8 cellular contexts compared by ENCODE assay signal in genomic region chr12:49331360-49332222, GRCh38. TPM values are rescaled to one million over a fixed set of nuclear protein-coding genes. Genes with fewer than 3 reads are reported as not detected.
A peak's percentile ranks its signal among the peaks of the same experiment; 100 is the strongest.
DNase-seq lines count a peak whose midpoint lies in the region; ATAC-seq and TF ChIP-seq lines count a peak whose summit lies in the region.

No MANE protein-coding gene starts in this region.

- peaks cover 20% of the 10 kb centered on the region for H3K4me1 Mint-ChIP-seq in WTC11

- H3K27me3 ChIP-seq in cardiac muscle cell: peaks cover 55% of the 10 kb centered on the region
- H3K27me3 ChIP-seq in prostate gland (replicated peaks; ENCODE audit: insufficient read depth): peaks cover 12% of the 10 kb centered on the region

- peak; percentile 73 for DNase-seq in Daoy (ENCODE audit: low read depth)
- peak; percentile 38 to 40 for DNase-seq in Kasumi-1 (lab: John Stamatoyannopoulos, UW)
- peak; percentile 77 for DNase-seq in WTC11 (ENCODE audit: low spot score)
- peak; percentile 81 to 84 for DNase-seq in cardiac muscle cell (ENCODE audit: low read depth in 1 of 2, low spot score in 1 of 2)
- peak; percentile 87 for DNase-seq in prostate gland (ENCODE audit: low spot score)
- no peak for DNase-seq in NCI-H1092 (lab: John Stamatoyannopoulos, UW)

- intact Hi-C loops in prostate gland (cut with DNase I): loop anchor here (5.0 kb wide), 2 partner anchors 34 to 181 kb away; partner anchors contain the start of gene PRPH

- ATAC-seq in WTC11 (peak; percentile 76), HG02571 (IDR thresholded peaks at IDR 0.05; ENCODE audit: unreplicated experiment) (no peak), GM21515 (IDR thresholded peaks at IDR 0.05; ENCODE audit: unreplicated experiment) (no peak)

- peaks cover 24% of the 10 kb centered on the region for H3K36me3 Mint-ChIP-seq in WTC11

- CTCF ChIA-PET in WTC11 (lab: Charles Lee): interaction anchor here (0.5 to 6.4 kb wide), 36 partner anchors 9 to 410 kb away, joined by 3 to 234 read pairs (median 4); partner anchors contain the start of genes DNAJC22, KCNH3, PRPH and SPATS2

- peaks cover 52% of the 10 kb centered on the region for H3K27me3 Mint-ChIP-seq in WTC11 (ENCODE audit: low read depth)

- POLR2A ChIA-PET in WTC11 (lab: Charles Lee): interaction anchor here (0.5 to 2.9 kb wide), 6 partner anchors 9 to 35 kb away, joined by 3 to 19 read pairs (median 4); partner anchors contain the start of genes SPATS2 and TROAP

- no peak overlapping the region for H3K4me3 ChIP-seq in cardiac muscle cell
- no peak overlapping the region for H3K4me3 ChIP-seq in prostate gland

- H3K27ac Mint-ChIP-seq in WTC11: no peak overlapping the region

- no peaks in the 10 kb centered on the region for H3K9me3 Mint-ChIP-seq in WTC11

- no peaks in the 10 kb centered on the region for H3K4me1 ChIP-seq in cardiac muscle cell (ENCODE audit: low read depth)
- peaks cover 4% of the 10 kb centered on the region for H3K4me1 ChIP-seq in prostate gland (replicated peaks)

- H3K27ac ChIP-seq in cardiac muscle cell: no peak overlapping the region
- H3K27ac ChIP-seq in prostate gland: no peak overlapping the region

- H3K9me3 ChIP-seq in cardiac muscle cell (ENCODE audit: low read depth) (no peaks in the 10 kb centered on the region), prostate gland (no peaks in the 10 kb centered on the region)

- no peak for TF ChIP-seq POLR2A in prostate gland (IDR thresholded peaks at IDR 0.05)

- 27% methylated on average over 11 of the region's 11 CpGs for WGBS in prostate gland

- H3K36me3 ChIP-seq in cardiac muscle cell (no peaks in the 10 kb centered on the region), prostate gland (no peaks in the 10 kb centered on the region)

- peak; percentile 42; the same call in 1 of the 2 replicates for TF ChIP-seq CTCF in WTC11 (IDR thresholded peaks at IDR 0.05)
- peak; percentile 87 for TF ChIP-seq CTCF in cardiac muscle cell (IDR thresholded peaks at IDR 0.05; ENCODE audit: low read depth, low read length)
- peak; percentile 68 to 95 (median 88) for TF ChIP-seq CTCF in prostate gland (IDR thresholded peaks at IDR 0.05)

- H3K4me3 Mint-ChIP-seq in WTC11: peak overlapping the region; percentile 77; the same call in 1 of the 2 replicates

TF ChIP-seq in WTC11, 78 proteins besides CTCF, POLR2A, EP300 and RAD21:
- TF ChIP-seq ATF1 (CRISPR knock-in tag; IDR thresholded peaks at IDR 0.05) (no peak), ETV6 (CRISPR knock-in tag; IDR thresholded peaks at IDR 0.05) (peak; percentile 40; the same call in 1 of the 2 replicates)

RNA-seq across cellular contexts. Expression of gene C1QL4, which starts 5.4 kb away (rescaled TPM):
- total RNA-seq in Daoy (2014; rRNA removed; shearing (Covaris generic)): 0.06 and 0.80 TPM in 2 replicates
- total RNA-seq in WTC11 (2021) (0.92 to 1.2 TPM (median 1.2 TPM) in 3 replicates), cardiac muscle cell (not detected in 2 replicates), prostate gland (1 to 10 TPM in 1 of 2 donors, not detected in 1; 1.3 TPM)
- not detected in 2 replicates for polyA plus RNA-seq in cardiac muscle cell

RNA-seq across cellular contexts. Expression of gene TROAP, which starts 8.5 kb away (rescaled TPM):
- 45.5 and 48.3 TPM in 2 replicates for total RNA-seq in Daoy (2014; rRNA removed; shearing (Covaris generic))
- total RNA-seq in WTC11 (2021) (78.5 to 89.2 TPM (median 80.0 TPM) in 3 replicates), cardiac muscle cell (8.0 and 72.9 TPM in 2 replicates), prostate gland (1 to 10 TPM in 1 of 2 donors, under 1 TPM in 1; 0.46 to 5.2 TPM)
- 8.2 and 82.4 TPM in 2 replicates for polyA plus RNA-seq in cardiac muscle cell

RNA-seq across cellular contexts. Expression of gene DNAJC22, which starts 15.1 kb away (rescaled TPM):
- total RNA-seq in Daoy (2014; rRNA removed; shearing (Covaris generic)): 2.4 and 2.7 TPM in 2 replicates
- total RNA-seq in WTC11 (2021) (0.14 to 0.24 TPM (median 0.23 TPM) in 3 replicates), cardiac muscle cell (0.48 and 0.49 TPM in 2 replicates), prostate gland (1 to 10 TPM in 1 of 2 donors, under 1 TPM in 1; 0.23 to 4.3 TPM)
- polyA plus RNA-seq in cardiac muscle cell: 0.33 and 1.1 TPM in 2 replicates

RNA-seq across cellular contexts. Expression of gene SPATS2, which starts 35.7 kb away (rescaled TPM):
- 20.9 and 32.3 TPM in 2 replicates for total RNA-seq in Daoy (2014; rRNA removed; shearing (Covaris generic))
- total RNA-seq in WTC11 (2021) (25.9 to 26.9 TPM (median 26.5 TPM) in 3 replicates), cardiac muscle cell (23.3 and 31.0 TPM in 2 replicates), prostate gland (10 to 100 TPM; 30.1 to 34.2 TPM)
- 43.1 and 50.0 TPM in 2 replicates for polyA plus RNA-seq in cardiac muscle cell

RNA-seq across cellular contexts. Expression of gene PRPH, which starts 36.6 kb away (rescaled TPM):
- total RNA-seq in Daoy (2014; rRNA removed; shearing (Covaris generic)): 0.69 TPM in 1 of 2 replicates, not detected in the other
- 0.73 to 2.4 TPM (median 1.7 TPM) in 3 replicates for total RNA-seq in WTC11 (2021)
- total RNA-seq in cardiac muscle cell: 0.53 and 4.0 TPM in 2 replicates
- polyA plus RNA-seq in cardiac muscle cell: 1.1 and 1.8 TPM in 2 replicates
- 10 to 100 TPM in 1 of 2 donors, 1 to 10 TPM in 1; 1.4 to 11.4 TPM for total RNA-seq in prostate gland
